ENCODE assay signal across 12 cellular contexts in genomic region chr13:98821372-98822237, GRCh38.
DNase-seq lines count a peak whose midpoint lies in the region; ATAC-seq, FAIRE-seq and TF ChIP-seq lines count a peak whose summit lies in the region.
"Had no signal": no experiment of that assay in that cellular context is flagged by ENCODE, and none has a peak within 500 bp of the region (broad histone marks: within the 10 kb centered on the region; RNA-seq: fewer than 3 reads in every experiment).

No MANE protein-coding gene starts in this region.

- WGBS in HUES64 = 71% methylated on average over 8 of the region's 9 CpGs
- whole genome bisulfite sequencing in right lobe of liver (ENCODE audit: insufficient coverage, low coverage, low lambda C conversion rate, missing lambda C conversion rate) = 14% methylated on average over 7 of the region's 9 CpGs

- DNase-seq in endothelial cell of umbilical vein (ENCODE audit: low read depth, low spot score) (peak; percentile 83), right lobe of liver (peak in 1 of 3 donors; percentile 67), upper lobe of right lung (no peak), NCI-H69 (lab: John Stamatoyannopoulos, UW) (no peak), NCI-H1048 (lab: John Stamatoyannopoulos, UW) (no peak)
- no peak for DNase-seq in activated CD4-positive, alpha-beta T cell treated with anti-CD3 and anti-CD28 coated beads, Interleukin-2, amount 50 U/mL, for 48 hours
- DNase-seq: caudate nucleus; NCI-H1417 treated with DMSO at 0.1 percent for 48 hours; stimulated activated CD4-positive, alpha-beta T cell treated with anti-CD3 and anti-CD28 coated beads, Interleukin-4, amount 100 ng/mL, for 4 hours; T-helper 17 cell; thyroid gland had no signal

- H3K27ac ChIP-seq in HUES64 (ENCODE audit: low read depth, low read length) (peak overlapping the region; percentile 66; the same call in 1 of the 2 replicates), endothelial cell of umbilical vein (ENCODE audit: insufficient read depth, low read depth, low read length) (no peak overlapping the region), right lobe of liver (peak overlapping the region; percentile 52 to 89 (median 61)), upper lobe of right lung (peak overlapping the region; percentile 0)

- TF ChIP-seq CTCF in endothelial cell of umbilical vein (IDR thresholded peaks at IDR 0.05; ENCODE audit: extremely low read depth in 1 of 2, insufficient read depth in 1 of 2, low read depth in 1 of 2, low read length in 2 of 2) (no peak), right lobe of liver (IDR thresholded peaks at IDR 0.05) (no peak), upper lobe of right lung (IDR thresholded peaks at IDR 0.05) (no peak)

- peak; percentile 56 to 79 (median 62) for ATAC-seq in right lobe of liver
- peak; percentile 33 for ATAC-seq in upper lobe of right lung
- ATAC-seq: T-helper 17 cell had no signal

- H3K27me3 ChIP-seq in HUES64 (ENCODE audit: insufficient read depth, low read length) (no peaks in the 10 kb centered on the region), endothelial cell of umbilical vein (ENCODE audit: control insufficient read depth in 2 of 2, insufficient read depth in 2 of 2, low read length in 2 of 2) (no peaks in the 10 kb centered on the region), right lobe of liver (no peaks in the 10 kb centered on the region), upper lobe of right lung (no peaks in the 10 kb centered on the region)
- H3K27me3 ChIP-seq: thyroid gland had no signal

- FAIRE-seq in endothelial cell of umbilical vein (lab: Jason Lieb, UNC) = peak; percentile 83

- H4K20me1 ChIP-seq in endothelial cell of umbilical vein (replicated peaks; ENCODE audit: control insufficient read depth, extremely low read depth, insufficient read depth, low read length) = no peaks in the 10 kb centered on the region

- H3K4me3 ChIP-seq in HUES64 (ENCODE audit: low read length) = no peak overlapping the region
- no peak overlapping the region for H3K4me3 ChIP-seq in endothelial cell of umbilical vein (replicated peaks in 1 of 3; ENCODE audit: insufficient read depth in 1 of 3, low read depth in 1 of 3, low read length in 3 of 3)
- H3K4me3 ChIP-seq in right lobe of liver = no peak overlapping the region
- H3K4me3 ChIP-seq in upper lobe of right lung = no peak overlapping the region
- H3K4me3 ChIP-seq: thyroid gland had no signal

- H3K4me2 ChIP-seq in endothelial cell of umbilical vein (ENCODE audit: insufficient read depth, low read length) = peak overlapping the region; percentile 32

- H3K4me1 ChIP-seq in HUES64 (ENCODE audit: insufficient read depth, low read length) (peaks cover 25% of the 10 kb centered on the region), endothelial cell of umbilical vein (ENCODE audit: control insufficient read depth, extremely low read depth, insufficient read depth, low read length) (peaks cover 36% of the 10 kb centered on the region), right lobe of liver (peaks cover 0 to 64% (median 26%) of the 10 kb centered on the region in 4 donors), upper lobe of right lung (peaks cover 25% of the 10 kb centered on the region)

- intact Hi-C loops in endothelial cell of umbilical vein (cut with micrococcal nuclease) = no loop called here
- intact Hi-C loops in right lobe of liver (cut with DNase I) = no loop called here
- intact Hi-C loops in upper lobe of right lung (cut with DNase I) = no loop called here

- no TSS peak for BruUV-seq in endothelial cell of umbilical vein (replicated peaks; lab: Mats Ljungman, UMichigan)

- no peaks in the 10 kb centered on the region for H3K36me3 ChIP-seq in HUES64 (ENCODE audit: insufficient read depth, low read length)
- H3K36me3 ChIP-seq in endothelial cell of umbilical vein (ENCODE audit: control insufficient read depth in 2 of 2, extremely low read depth in 1 of 2, insufficient read depth in 2 of 2, low read length in 2 of 2) = peaks cover 30 to 37% of the 10 kb centered on the region in 2 experiments
- H3K36me3 ChIP-seq in right lobe of liver = no peaks in the 10 kb centered on the region
- H3K36me3 ChIP-seq in upper lobe of right lung = peaks cover 54% of the 10 kb centered on the region

- no peaks in the 10 kb centered on the region for H3K9me1 ChIP-seq in endothelial cell of umbilical vein (replicated peaks; ENCODE audit: control insufficient read depth, extremely low read depth, insufficient read depth, low read length)

- dilution Hi-C loops in endothelial cell of umbilical vein (cut with MboI; ENCODE audit: extremely low pct_ligation_motif_present, low sequenced_read_pairs) = no loop called here

- POLR2A ChIA-PET in endothelial cell of umbilical vein (lab: Charles Lee) = no interaction called here

- H2AFZ ChIP-seq in endothelial cell of umbilical vein (ENCODE audit: low read depth, low read length) = no peak overlapping the region

- H3K79me2 ChIP-seq in endothelial cell of umbilical vein (ENCODE audit: control insufficient read depth, insufficient read depth, low read length) = no peaks in the 10 kb centered on the region

- H3K9me3 ChIP-seq in HUES64 (ENCODE audit: insufficient read depth, low read depth, low read length) (no peaks in the 10 kb centered on the region), endothelial cell of umbilical vein (replicated peaks; ENCODE audit: control insufficient read depth, insufficient read depth, low read length) (no peaks in the 10 kb centered on the region), right lobe of liver (no peaks in the 10 kb centered on the region), upper lobe of right lung (no peaks in the 10 kb centered on the region)
- H3K9me3 ChIP-seq: thyroid gland had no signal

- TF ChIP-seq POLR2A in endothelial cell of umbilical vein (IDR thresholded peaks at IDR 0.05; ENCODE audit: low read depth, low read length) = no peak
- TF ChIP-seq POLR2A in right lobe of liver (IDR thresholded peaks at IDR 0.05) = peak; percentile 24

- H3K9ac ChIP-seq in HUES64 (ENCODE audit: low read depth, low read length) (peak overlapping the region; percentile 42; the same call in 1 of the 2 replicates), endothelial cell of umbilical vein (replicated peaks; ENCODE audit: extremely low read depth, insufficient read depth, low read length) (no peak overlapping the region)

- CTCF ChIA-PET in endothelial cell of umbilical vein (lab: Charles Lee) = interaction anchor here (0.9 to 1.4 kb wide), 2 partner anchors 18 to 21 kb away, joined by 3 read pairs; no protein-coding TSS in a partner anchor

TF ChIP-seq in endothelial cell of umbilical vein, 7 proteins besides CTCF, POLR2A, EP300 and RAD21:
- TF ChIP-seq GATA2 (IDR thresholded peaks at IDR 0.05; ENCODE audit: insufficient read depth, insufficient read length, low read depth, low read length) (peak; percentile 67), EZH2 (IDR thresholded peaks at IDR 0.05; ENCODE audit: borderline replicate concordance, low read depth, low read length, severe bottlenecking) (no peak), POLR2AphosphoS5 (IDR thresholded peaks at IDR 0.05; ENCODE audit: insufficient read depth, low read depth, low read length) (peak; percentile 7)
